Comparison of ENCODE assay signal across 22 cellular contexts in the genomic region with DNA sequence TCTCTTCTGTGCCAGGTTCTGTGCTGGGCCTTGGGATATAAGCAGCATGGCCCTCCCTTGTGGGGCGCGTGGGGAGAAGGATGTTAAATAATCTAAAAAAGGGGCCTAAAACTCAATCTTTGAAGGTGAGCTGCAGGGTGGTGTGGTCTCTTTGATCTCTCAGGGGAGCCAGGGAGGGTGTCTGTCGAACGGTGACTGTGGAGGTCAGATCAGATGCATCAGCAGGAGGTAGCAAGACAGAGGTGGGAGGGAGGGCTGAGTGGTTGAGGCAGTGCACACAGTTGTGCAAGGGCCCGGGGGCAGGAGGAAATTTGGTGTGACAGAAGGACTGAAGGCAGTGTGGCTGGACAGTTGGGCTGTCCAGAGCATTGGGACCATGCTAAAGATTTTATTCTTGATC.
DNase-seq lines count a peak whose midpoint lies in the region; ATAC-seq and TF ChIP-seq lines count a peak whose summit lies in the region.
"Had no signal": no experiment of that assay in that cellular context is flagged by ENCODE, and none has a peak within 500 bp of the region (broad histone marks: within the 10 kb centered on the region; RNA-seq: fewer than 3 reads in every experiment).

No MANE protein-coding gene starts in this region.

- H3K27ac ChIP-seq in HEK293 (ENCODE audit: extremely low read depth, low read depth, low read length), result no peak overlapping the region
- H3K27ac ChIP-seq in KOPT-K1 (ENCODE audit: low read depth, low read length, poor library complexity, severe bottlenecking), result peak overlapping the region; percentile 6
- no peak overlapping the region for H3K27ac ChIP-seq in trophoblast cell (ENCODE audit: low read depth, low read length)
- H3K27ac ChIP-seq: A549; BLaER1 treated with 17β-estradiol and CSF1 and Interleukin-3, amounts not matched to agents 10 nM and 100 nM had no signal

- H3K79me1 ChIP-seq in trophoblast cell (ENCODE audit: low read length), result no peaks in the 10 kb centered on the region

- no peak overlapping the region for H4K12ac ChIP-seq in trophoblast cell (ENCODE audit: low read depth, low read length)

- H3K4me2 ChIP-seq in trophoblast cell (ENCODE audit: low read length), result no peak overlapping the region
- H3K4me2 ChIP-seq: A549; BLaER1 treated with 17β-estradiol and CSF1 and Interleukin-3, amounts not matched to agents 10 nM and 100 nM had no signal

- TF ChIP-seq CTCF in HEK293 (tag by site-specific recombination; IDR thresholded peaks at IDR 0.05), result no peak
- no peak for TF ChIP-seq CTCF in neural crest cell (conservative IDR thresholded peaks at IDR 0.05)
- TF ChIP-seq CTCF in endothelial cell (IDR thresholded peaks at IDR 0.05; ENCODE audit: unreplicated experiment), result no peak

- no peak overlapping the region for H3K23ac ChIP-seq in trophoblast cell (ENCODE audit: low read length)

- DNase-seq in neural crest cell (ENCODE audit: low read depth, low spot score), result no peak
- DNase-seq in trophoblast cell, result no peak
- DNase-seq in endothelial cell (ENCODE audit: low spot score), result no peak
- DNase-seq in naive thymus-derived CD8-positive, alpha-beta T cell, result no peak
- DNase-seq: 8988T; ACHN; AML-193; BE2C; CD4-positive, alpha-beta T cell; CD8-positive, alpha-beta memory T cell; DMS79; EL; GDM1; GOT3 had no signal

- H3K27me3 Mint-ChIP-seq in neural crest cell (ENCODE audit: low read depth) (peaks cover 71% of the 10 kb centered on the region), endothelial cell (ENCODE audit: unreplicated experiment) (peaks cover 8% of the 10 kb centered on the region)
- H3K27me3 Mint-ChIP-seq in naive thymus-derived CD8-positive, alpha-beta T cell, result peaks cover 22 to 68% (median 27%) of the 10 kb centered on the region in 5 donors

- WGBS in trophoblast cell (ENCODE audit: extremely low coverage, insufficient coverage, insufficient read length), result no CpG with 5 or more reads among the region's 5 CpGs

- no peaks in the 10 kb centered on the region for H3K27me3 ChIP-seq in trophoblast cell (ENCODE audit: insufficient read depth, low read length)
- H3K27me3 ChIP-seq: BE2C had no signal

- no peak overlapping the region for H2BK120ac ChIP-seq in trophoblast cell (ENCODE audit: insufficient read depth, low read length, poor library complexity)

- peak overlapping the region; percentile 44 for H2BK12ac ChIP-seq in trophoblast cell (ENCODE audit: low read length)

- ATAC-seq in HG03354 (IDR thresholded peaks at IDR 0.05; ENCODE audit: poor library complexity, severe bottlenecking, unreplicated experiment), result no peak
- ATAC-seq in naive thymus-derived CD8-positive, alpha-beta T cell, result no peak
- ATAC-seq: A549, GM12878 had no signal

- H3K36me3 ChIP-seq in HEK293 (ENCODE audit: control insufficient read depth in 2 of 2, insufficient read depth in 1 of 2, low read length in 2 of 2), result no peaks in the 10 kb centered on the region
- no peaks in the 10 kb centered on the region for H3K36me3 ChIP-seq in KOPT-K1 (ENCODE audit: insufficient read depth, low read length)
- no peaks in the 10 kb centered on the region for H3K36me3 ChIP-seq in trophoblast cell (ENCODE audit: control insufficient read depth in 1 of 2, insufficient read depth in 2 of 2, low read length in 2 of 2)
- H3K36me3 ChIP-seq: BE2C; BLaER1 treated with 17β-estradiol and CSF1 and Interleukin-3, amounts not matched to agents 10 nM and 100 nM; HAP-1 had no signal

- H3K79me2 ChIP-seq in trophoblast cell (ENCODE audit: control insufficient read depth, insufficient read depth, low read length, poor library complexity), result no peaks in the 10 kb centered on the region

- H3K14ac ChIP-seq in trophoblast cell (ENCODE audit: low read length), result peak overlapping the region; percentile 25

- H2BK5ac ChIP-seq in trophoblast cell (ENCODE audit: low read depth, low read length, poor library complexity), result no peak overlapping the region

- H3K9ac ChIP-seq in trophoblast cell (ENCODE audit: low read length), result no peak overlapping the region
- H3K9ac ChIP-seq: BLaER1 treated with 17β-estradiol and CSF1 and Interleukin-3, amounts not matched to agents 10 nM and 100 nM had no signal

- H4K91ac ChIP-seq in trophoblast cell (ENCODE audit: low read depth, low read length), result peak overlapping the region; percentile 18

- H3K4ac ChIP-seq in trophoblast cell (ENCODE audit: low read depth, low read length), result no peak overlapping the region

- H3K9me3 Mint-ChIP-seq in neural crest cell (peaks cover 3% of the 10 kb centered on the region), endothelial cell (ENCODE audit: unreplicated experiment) (no peaks in the 10 kb centered on the region)
- H3K9me3 Mint-ChIP-seq in naive thymus-derived CD8-positive, alpha-beta T cell, result peaks cover 0 to 13% (median 2%) of the 10 kb centered on the region in 9 donors
- H3K9me3 Mint-ChIP-seq: CD4-positive, alpha-beta T cell had no signal

- H3K27ac Mint-ChIP-seq in neural crest cell (ENCODE audit: unreplicated experiment) (peak overlapping the region; percentile 27), endothelial cell (ENCODE audit: unreplicated experiment) (no peak overlapping the region)
- H3K27ac Mint-ChIP-seq in naive thymus-derived CD8-positive, alpha-beta T cell, result no peak overlapping the region
- H3K27ac Mint-ChIP-seq: CD14-positive monocyte; CD4-positive, alpha-beta T cell; CD8-positive, alpha-beta memory T cell had no signal

- H3K18ac ChIP-seq in trophoblast cell (ENCODE audit: low read length), result no peak overlapping the region

- POLR2A ChIA-PET in HEK293 (lab: Yijun Ruan, JAX), result no interaction called here
- POLR2A ChIA-PET in naive thymus-derived CD8-positive, alpha-beta T cell (lab: Charles Lee), result no interaction called here

- no peaks in the 10 kb centered on the region for H3K36me3 Mint-ChIP-seq in neural crest cell (ENCODE audit: low read depth)
- no peaks in the 10 kb centered on the region for H3K36me3 Mint-ChIP-seq in endothelial cell (ENCODE audit: low read depth, unreplicated experiment)
- H3K36me3 Mint-ChIP-seq in naive thymus-derived CD8-positive, alpha-beta T cell, result no peaks in the 10 kb centered on the region
- H3K36me3 Mint-ChIP-seq: CD14-positive monocyte; CD8-positive, alpha-beta memory T cell had no signal

- no peak overlapping the region for H4K8ac ChIP-seq in trophoblast cell (ENCODE audit: low read depth, low read length)

- H3K4me3 Mint-ChIP-seq in neural crest cell, result no peak overlapping the region
- H3K4me3 Mint-ChIP-seq in endothelial cell (ENCODE audit: unreplicated experiment), result no peak overlapping the region
- H3K4me3 Mint-ChIP-seq in naive thymus-derived CD8-positive, alpha-beta T cell, result no peak overlapping the region
- H3K4me3 Mint-ChIP-seq: CD14-positive monocyte; CD4-positive, alpha-beta T cell; CD8-positive, alpha-beta memory T cell had no signal

- no peaks in the 10 kb centered on the region for H3K4me1 ChIP-seq in HEK293 (ENCODE audit: control insufficient read depth, insufficient read depth, low read length)
- peaks cover 4 to 6% of the 10 kb centered on the region in 2 experiments for H3K4me1 ChIP-seq in trophoblast cell (ENCODE audit: control insufficient read depth in 1 of 2, insufficient read depth in 2 of 2, low read length in 2 of 2)
- H3K4me1 ChIP-seq: BE2C had no signal

- peaks cover 6% of the 10 kb centered on the region for H3K4me1 Mint-ChIP-seq in neural crest cell
- H3K4me1 Mint-ChIP-seq in endothelial cell (ENCODE audit: unreplicated experiment), result no peaks in the 10 kb centered on the region
- peaks cover 0 to 4% (median 0%) of the 10 kb centered on the region in 4 donors for H3K4me1 Mint-ChIP-seq in naive thymus-derived CD8-positive, alpha-beta T cell
- H3K4me1 Mint-ChIP-seq: CD14-positive monocyte; CD8-positive, alpha-beta memory T cell had no signal

- no peak overlapping the region for H2AFZ ChIP-seq in trophoblast cell (ENCODE audit: insufficient read depth, low read length, poor library complexity)

- H3K4me3 ChIP-seq in HEK293 (ENCODE audit: low read depth, low read length), result no peak overlapping the region
- no peak overlapping the region for H3K4me3 ChIP-seq in trophoblast cell (ENCODE audit: low read depth, low read length)
- H3K4me3 ChIP-seq: A549; BLaER1 treated with 17β-estradiol and CSF1 and Interleukin-3, amounts not matched to agents 10 nM and 100 nM; GM12878; HAP-1 had no signal

- CTCF ChIA-PET in HEK293 (lab: Yijun Ruan, JAX), result interaction anchor here (0.6 to 0.9 kb wide), 2 partner anchors 16 to 21 kb away, joined by 3 read pairs; no protein-coding TSS in a partner anchor

- no peak overlapping the region for H2AK5ac ChIP-seq in trophoblast cell (ENCODE audit: low read length)

- H3K9me3 ChIP-seq in HEK293 (ENCODE audit: control insufficient read depth, insufficient read depth, low read depth, low read length) (no peaks in the 10 kb centered on the region), KOPT-K1 (ENCODE audit: insufficient read depth, low read length, poor library complexity, severe bottlenecking) (no peaks in the 10 kb centered on the region), trophoblast cell (ENCODE audit: insufficient read depth, low read depth, low read length) (peaks cover 3% of the 10 kb centered on the region)
- H3K9me3 ChIP-seq: BE2C, HAP-1 had no signal

TF ChIP-seq in HEK293, 187 proteins besides CTCF, POLR2A, EP300 and RAD21:
- TF ChIP-seq ZNF19 (tag by site-specific recombination; IDR thresholded peaks at IDR 0.05; ENCODE audit: low read depth), result no peak
- TF ChIP-seq ZIC2 (tag by site-specific recombination; IDR thresholded peaks at IDR 0.05), result peak; percentile 27; the same call in 1 of the 2 replicates
- 0 out of 2 replicates have a peak, but pooled peaks have one; percentile 16 for TF ChIP-seq ZNF623 (tag by site-specific recombination; IDR thresholded peaks at IDR 0.05)
